1 cellular context compared by ENCODE assay signal in the genomic region with DNA sequence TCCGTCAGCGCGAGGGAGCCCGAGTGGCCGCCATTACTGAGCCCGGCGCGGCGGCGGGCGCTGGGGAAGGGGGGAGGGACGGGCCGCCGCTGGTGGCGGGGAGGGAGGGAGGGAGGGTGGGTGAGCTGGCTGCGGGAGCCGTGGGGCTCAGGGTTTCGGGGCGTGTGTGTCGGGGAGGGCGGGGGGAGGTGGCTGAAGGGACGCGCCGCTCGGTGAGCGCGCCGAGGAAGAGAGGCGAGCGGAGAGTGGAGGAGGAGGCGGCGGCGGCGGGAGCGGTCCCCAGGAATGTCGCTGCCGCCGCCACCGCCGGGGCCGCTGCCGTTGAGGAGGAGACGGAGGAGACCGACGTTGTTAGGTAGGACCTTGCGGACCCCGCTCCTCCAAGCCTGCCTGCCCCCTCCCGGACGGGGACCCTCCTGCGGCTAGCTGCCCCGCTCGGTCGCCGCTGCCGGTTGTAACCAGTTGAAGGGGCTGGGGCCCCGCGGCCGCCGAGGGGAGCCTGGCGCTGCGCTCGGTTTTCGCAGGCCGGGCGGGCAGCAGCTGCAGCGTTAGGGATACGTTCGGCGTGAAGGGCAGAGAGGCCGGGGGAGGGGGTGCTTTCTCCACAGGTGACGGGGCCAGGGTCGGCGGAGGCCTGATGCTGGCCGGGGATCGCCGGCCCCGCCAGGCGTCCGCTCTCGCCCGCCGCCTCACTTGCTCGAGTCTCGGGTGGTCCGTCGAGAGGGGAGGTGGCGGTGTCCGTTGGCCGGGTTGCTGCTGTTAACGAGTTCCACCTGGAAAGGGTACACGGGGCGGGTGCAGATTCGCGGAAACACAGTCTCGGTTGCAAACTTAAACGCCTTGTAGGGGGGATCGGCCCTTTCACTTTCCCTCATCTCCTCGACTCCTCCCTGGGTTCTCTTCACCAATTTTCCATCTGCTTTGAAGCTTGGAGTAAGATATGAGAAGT.
TF ChIP-seq lines count a peak whose summit lies in the region.

TSS of gene ARHGAP5 (plus strand) at position 224 of the 949 bp plus-strand sequence. CDS start 13,366 bp downstream, outside the sequence.

TF ChIP-seq in HepG2, 621 proteins besides CTCF, POLR2A, EP300 and RAD21 (continued from another document and continues in another):
- TF ChIP-seq, protein P1, sequence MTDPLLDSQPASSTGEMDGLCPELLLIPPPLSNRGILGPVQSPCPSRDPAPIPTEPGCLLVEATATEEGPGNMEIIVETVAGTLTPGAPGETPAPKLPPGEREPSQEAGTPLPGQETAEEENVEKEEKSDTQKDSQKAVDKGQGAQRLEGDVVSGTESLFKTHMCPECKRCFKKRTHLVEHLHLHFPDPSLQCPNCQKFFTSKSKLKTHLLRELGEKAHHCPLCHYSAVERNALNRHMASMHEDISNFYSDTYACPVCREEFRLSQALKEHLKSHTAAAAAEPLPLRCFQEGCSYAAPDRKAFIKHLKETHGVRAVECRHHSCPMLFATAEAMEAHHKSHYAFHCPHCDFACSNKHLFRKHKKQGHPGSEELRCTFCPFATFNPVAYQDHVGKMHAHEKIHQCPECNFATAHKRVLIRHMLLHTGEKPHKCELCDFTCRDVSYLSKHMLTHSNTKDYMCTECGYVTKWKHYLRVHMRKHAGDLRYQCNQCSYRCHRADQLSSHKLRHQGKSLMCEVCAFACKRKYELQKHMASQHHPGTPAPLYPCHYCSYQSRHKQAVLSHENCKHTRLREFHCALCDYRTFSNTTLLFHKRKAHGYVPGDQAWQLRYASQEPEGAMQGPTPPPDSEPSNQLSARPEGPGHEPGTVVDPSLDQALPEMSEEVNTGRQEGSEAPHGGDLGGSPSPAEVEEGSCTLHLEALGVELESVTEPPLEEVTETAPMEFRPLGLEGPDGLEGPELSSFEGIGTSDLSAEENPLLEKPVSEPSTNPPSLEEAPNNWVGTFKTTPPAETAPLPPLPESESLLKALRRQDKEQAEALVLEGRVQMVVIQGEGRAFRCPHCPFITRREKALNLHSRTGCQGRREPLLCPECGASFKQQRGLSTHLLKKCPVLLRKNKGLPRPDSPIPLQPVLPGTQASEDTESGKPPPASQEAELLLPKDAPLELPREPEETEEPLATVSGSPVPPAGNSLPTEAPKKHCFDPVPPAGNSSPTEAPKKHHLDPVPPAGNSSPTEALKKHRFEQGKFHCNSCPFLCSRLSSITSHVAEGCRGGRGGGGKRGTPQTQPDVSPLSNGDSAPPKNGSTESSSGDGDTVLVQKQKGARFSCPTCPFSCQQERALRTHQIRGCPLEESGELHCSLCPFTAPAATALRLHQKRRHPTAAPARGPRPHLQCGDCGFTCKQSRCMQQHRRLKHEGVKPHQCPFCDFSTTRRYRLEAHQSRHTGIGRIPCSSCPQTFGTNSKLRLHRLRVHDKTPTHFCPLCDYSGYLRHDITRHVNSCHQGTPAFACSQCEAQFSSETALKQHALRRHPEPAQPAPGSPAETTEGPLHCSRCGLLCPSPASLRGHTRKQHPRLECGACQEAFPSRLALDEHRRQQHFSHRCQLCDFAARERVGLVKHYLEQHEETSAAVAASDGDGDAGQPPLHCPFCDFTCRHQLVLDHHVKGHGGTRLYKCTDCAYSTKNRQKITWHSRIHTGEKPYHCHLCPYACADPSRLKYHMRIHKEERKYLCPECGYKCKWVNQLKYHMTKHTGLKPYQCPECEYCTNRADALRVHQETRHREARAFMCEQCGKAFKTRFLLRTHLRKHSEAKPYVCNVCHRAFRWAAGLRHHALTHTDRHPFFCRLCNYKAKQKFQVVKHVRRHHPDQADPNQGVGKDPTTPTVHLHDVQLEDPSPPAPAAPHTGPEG (CRISPR knock-in tag; IDR thresholded peaks at IDR 0.05), result peak; percentile 80
- TF ChIP-seq JUND (CRISPR knock-in tag; IDR thresholded peaks at IDR 0.05) (no peak), ZNF891 (CRISPR knock-in tag; IDR thresholded peaks at IDR 0.05) (no peak; the same call in 1 of the 2 replicates), ZNF484 (CRISPR knock-in tag; IDR thresholded peaks at IDR 0.05; ENCODE audit: borderline replicate concordance, low read depth) (no peak), ATM (IDR thresholded peaks at IDR 0.05; ENCODE audit: borderline replicate concordance) (no peak), NFE2L2 (IDR thresholded peaks at IDR 0.05; ENCODE audit: low read length) (no peak), ZSCAN29 (CRISPR knock-in tag; conservative IDR thresholded peaks at IDR 0.05) (no peak; the same call in 1 of the 2 replicates), ZNF3 (CRISPR knock-in tag; IDR thresholded peaks at IDR 0.05) (no peak), PCBP1 (IDR thresholded peaks at IDR 0.05; ENCODE audit: borderline replicate concordance, low read depth, low read length) (no peak), TRIM24 (CRISPR knock-in tag; IDR thresholded peaks at IDR 0.05) (no peak), RNF219 (CRISPR knock-in tag; IDR thresholded peaks at IDR 0.05) (no peak), CCDC6 (CRISPR knock-in tag; IDR thresholded peaks at IDR 0.05) (peak; percentile 26; the same call in 1 of the 2 replicates), ZNF781 (CRISPR knock-in tag; IDR thresholded peaks at IDR 0.05; ENCODE audit: borderline replicate concordance, not compliant biosample characterization) (no peak), ATF7 (IDR thresholded peaks at IDR 0.05) (no peak), ATF7 (CRISPR knock-in tag; IDR thresholded peaks at IDR 0.05) (peak; percentile 50; the same call in 1 of the 2 replicates), ZSCAN25 (CRISPR knock-in tag; IDR thresholded peaks at IDR 0.05) (peak; percentile 10; the same call in 1 of the 2 replicates), ATF4 (CRISPR knock-in tag; IDR thresholded peaks at IDR 0.05) (no peak), HNRNPLL (IDR thresholded peaks at IDR 0.05; ENCODE audit: low read depth, low read length, poor library complexity, severe bottlenecking) (peak; percentile 82)
- TF ChIP-seq, protein P2, sequence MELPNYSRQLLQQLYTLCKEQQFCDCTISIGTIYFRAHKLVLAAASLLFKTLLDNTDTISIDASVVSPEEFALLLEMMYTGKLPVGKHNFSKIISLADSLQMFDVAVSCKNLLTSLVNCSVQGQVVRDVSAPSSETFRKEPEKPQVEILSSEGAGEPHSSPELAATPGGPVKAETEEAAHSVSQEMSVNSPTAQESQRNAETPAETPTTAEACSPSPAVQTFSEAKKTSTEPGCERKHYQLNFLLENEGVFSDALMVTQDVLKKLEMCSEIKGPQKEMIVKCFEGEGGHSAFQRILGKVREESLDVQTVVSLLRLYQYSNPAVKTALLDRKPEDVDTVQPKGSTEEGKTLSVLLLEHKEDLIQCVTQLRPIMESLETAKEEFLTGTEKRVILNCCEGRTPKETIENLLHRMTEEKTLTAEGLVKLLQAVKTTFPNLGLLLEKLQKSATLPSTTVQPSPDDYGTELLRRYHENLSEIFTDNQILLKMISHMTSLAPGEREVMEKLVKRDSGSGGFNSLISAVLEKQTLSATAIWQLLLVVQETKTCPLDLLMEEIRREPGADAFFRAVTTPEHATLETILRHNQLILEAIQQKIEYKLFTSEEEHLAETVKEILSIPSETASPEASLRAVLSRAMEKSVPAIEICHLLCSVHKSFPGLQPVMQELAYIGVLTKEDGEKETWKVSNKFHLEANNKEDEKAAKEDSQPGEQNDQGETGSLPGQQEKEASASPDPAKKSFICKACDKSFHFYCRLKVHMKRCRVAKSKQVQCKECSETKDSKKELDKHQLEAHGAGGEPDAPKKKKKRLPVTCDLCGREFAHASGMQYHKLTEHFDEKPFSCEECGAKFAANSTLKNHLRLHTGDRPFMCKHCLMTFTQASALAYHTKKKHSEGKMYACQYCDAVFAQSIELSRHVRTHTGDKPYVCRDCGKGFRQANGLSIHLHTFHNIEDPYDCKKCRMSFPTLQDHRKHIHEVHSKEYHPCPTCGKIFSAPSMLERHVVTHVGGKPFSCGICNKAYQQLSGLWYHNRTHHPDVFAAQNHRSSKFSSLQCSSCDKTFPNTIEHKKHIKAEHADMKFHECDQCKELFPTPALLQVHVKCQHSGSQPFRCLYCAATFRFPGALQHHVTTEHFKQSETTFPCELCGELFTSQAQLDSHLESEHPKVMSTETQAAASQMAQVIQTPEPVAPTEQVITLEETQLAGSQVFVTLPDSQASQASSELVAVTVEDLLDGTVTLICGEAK (IDR thresholded peaks at IDR 0.05), result no peak
- TF ChIP-seq, protein P2 (CRISPR knock-in tag; IDR thresholded peaks at IDR 0.05), result no peak; the same call in 1 of the 2 replicates
- TF ChIP-seq, protein P3, sequence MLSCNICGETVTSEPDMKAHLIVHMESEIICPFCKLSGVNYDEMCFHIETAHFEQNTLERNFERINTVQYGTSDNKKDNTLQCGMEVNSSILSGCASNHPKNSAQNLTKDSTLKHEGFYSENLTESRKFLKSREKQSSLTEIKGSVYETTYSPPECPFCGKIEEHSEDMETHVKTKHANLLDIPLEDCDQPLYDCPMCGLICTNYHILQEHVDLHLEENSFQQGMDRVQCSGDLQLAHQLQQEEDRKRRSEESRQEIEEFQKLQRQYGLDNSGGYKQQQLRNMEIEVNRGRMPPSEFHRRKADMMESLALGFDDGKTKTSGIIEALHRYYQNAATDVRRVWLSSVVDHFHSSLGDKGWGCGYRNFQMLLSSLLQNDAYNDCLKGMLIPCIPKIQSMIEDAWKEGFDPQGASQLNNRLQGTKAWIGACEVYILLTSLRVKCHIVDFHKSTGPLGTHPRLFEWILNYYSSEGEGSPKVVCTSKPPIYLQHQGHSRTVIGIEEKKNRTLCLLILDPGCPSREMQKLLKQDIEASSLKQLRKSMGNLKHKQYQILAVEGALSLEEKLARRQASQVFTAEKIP (CRISPR knock-in tag; IDR thresholded peaks at IDR 0.05; ENCODE audit: borderline replicate concordance), result no peak
- TF ChIP-seq, protein P4, sequence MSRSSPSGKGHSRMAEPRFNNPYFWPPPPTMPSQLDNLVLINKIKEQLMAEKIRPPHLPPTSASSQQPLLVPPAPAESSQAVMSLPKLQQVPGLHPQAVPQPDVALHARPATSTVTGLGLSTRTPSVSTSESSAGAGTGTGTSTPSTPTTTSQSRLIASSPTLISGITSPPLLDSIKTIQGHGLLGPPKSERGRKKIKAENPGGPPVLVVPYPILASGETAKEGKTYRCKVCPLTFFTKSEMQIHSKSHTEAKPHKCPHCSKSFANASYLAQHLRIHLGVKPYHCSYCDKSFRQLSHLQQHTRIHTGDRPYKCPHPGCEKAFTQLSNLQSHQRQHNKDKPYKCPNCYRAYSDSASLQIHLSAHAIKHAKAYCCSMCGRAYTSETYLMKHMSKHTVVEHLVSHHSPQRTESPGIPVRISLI (CRISPR knock-in tag; IDR thresholded peaks at IDR 0.05; ENCODE audit: borderline replicate concordance), result peak; percentile 39
- TF ChIP-seq, protein P5, sequence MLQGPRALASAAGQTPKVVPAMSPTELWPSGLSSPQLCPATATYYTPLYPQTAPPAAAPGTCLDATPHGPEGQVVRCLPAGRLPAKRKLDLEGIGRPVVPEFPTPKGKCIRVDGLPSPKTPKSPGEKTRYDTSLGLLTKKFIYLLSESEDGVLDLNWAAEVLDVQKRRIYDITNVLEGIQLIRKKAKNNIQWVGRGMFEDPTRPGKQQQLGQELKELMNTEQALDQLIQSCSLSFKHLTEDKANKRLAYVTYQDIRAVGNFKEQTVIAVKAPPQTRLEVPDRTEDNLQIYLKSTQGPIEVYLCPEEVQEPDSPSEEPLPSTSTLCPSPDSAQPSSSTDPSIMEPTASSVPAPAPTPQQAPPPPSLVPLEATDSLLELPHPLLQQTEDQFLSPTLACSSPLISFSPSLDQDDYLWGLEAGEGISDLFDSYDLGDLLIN (CRISPR knock-in tag; IDR thresholded peaks at IDR 0.05; ENCODE audit: borderline replicate concordance), result peak; percentile 4; the same call in 1 of the 2 replicates
- TF ChIP-seq, protein P6, sequence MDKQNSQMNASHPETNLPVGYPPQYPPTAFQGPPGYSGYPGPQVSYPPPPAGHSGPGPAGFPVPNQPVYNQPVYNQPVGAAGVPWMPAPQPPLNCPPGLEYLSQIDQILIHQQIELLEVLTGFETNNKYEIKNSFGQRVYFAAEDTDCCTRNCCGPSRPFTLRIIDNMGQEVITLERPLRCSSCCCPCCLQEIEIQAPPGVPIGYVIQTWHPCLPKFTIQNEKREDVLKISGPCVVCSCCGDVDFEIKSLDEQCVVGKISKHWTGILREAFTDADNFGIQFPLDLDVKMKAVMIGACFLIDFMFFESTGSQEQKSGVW (CRISPR knock-in tag; IDR thresholded peaks at IDR 0.05; ENCODE audit: borderline replicate concordance), result 0 out of 2 replicates have a peak, but pooled peaks have one; percentile 38
